Comparison of ENCODE assay signal across 21 cellular contexts in the genomic region with DNA sequence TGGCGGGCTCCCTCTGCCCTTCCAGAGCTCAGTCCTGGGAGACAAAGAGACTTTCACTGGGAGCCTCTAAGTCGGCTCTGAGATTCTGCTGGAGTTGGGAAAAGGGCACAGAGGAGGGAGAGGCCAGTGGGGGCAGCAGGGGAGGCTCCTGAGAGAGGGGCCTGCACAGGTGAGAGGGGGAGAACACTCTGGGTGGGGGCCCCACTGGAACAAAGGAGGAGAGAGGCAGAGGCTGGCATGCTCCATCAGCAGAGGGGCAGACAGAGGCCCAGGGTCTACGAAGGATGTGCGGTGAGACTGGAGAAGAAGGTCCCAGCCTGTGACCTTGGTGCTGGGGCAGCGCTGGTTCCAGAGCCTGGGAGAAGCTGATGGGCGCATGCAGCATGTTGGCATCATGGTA. TPM values are rescaled to one million over a fixed set of nuclear protein-coding genes. Genes with fewer than 3 reads are reported as not detected.
DNase-seq lines count a peak whose midpoint lies in the region; ATAC-seq, FAIRE-seq and TF ChIP-seq lines count a peak whose summit lies in the region.
"Had no signal": no experiment of that assay in that cellular context is flagged by ENCODE, and none has a peak within 500 bp of the region (broad histone marks: within the 10 kb centered on the region; RNA-seq: fewer than 3 reads in every experiment).

No MANE protein-coding gene starts in this region.

- POLR2A ChIA-PET in naive thymus-derived CD8-positive, alpha-beta T cell (lab: Charles Lee): interaction anchor here (1.2 to 3.3 kb wide), 2 partner anchors 54 to 102 kb away, joined by 3 to 12 read pairs; a partner anchor contains a TSS

- no peak for TF ChIP-seq POLR2A in GM12891 (IDR thresholded peaks at IDR 0.05; ENCODE audit: low read depth, low read length)

- peak overlapping the region; percentile 79 for H3K4me3 Mint-ChIP-seq in activated CD4-positive, alpha-beta T cell treated with anti-CD3 and anti-CD28 coated beads, Interleukin-2, amount 10 ng/mL, durations not matched to agents 24 days and 14 days
- peak overlapping the region; percentile 26 for H3K4me3 Mint-ChIP-seq in activated T-helper 1 cell treated with anti-CD3 and anti-CD28 coated beads, Interleukin-12 subunit alpha, Interleukin-12 subunit beta, Interleukin-2, Interleukin-4 antibody, amounts not matched to agents 30 ng/mL and 10 ng/mL and 1 ng/mL, durations not matched to agents 14 hours and 24 hours and 36 hours
- H3K4me3 Mint-ChIP-seq in naive thymus-derived CD8-positive, alpha-beta T cell: peak overlapping the region; percentile 93 to 100 (median 98)
- H3K4me3 Mint-ChIP-seq: WTC11 had no signal

- ATAC-seq in naive thymus-derived CD8-positive, alpha-beta T cell: no peak
- ATAC-seq in GM18858 (IDR thresholded peaks at IDR 0.05; ENCODE audit: unreplicated experiment) (no peak), HG03095 (IDR thresholded peaks at IDR 0.05; ENCODE audit: unreplicated experiment) (no peak)
- ATAC-seq: HCT116, WTC11 had no signal

- DNase-seq in activated CD4-positive, alpha-beta T cell treated with anti-CD3 and anti-CD28 coated beads, Interleukin-2, amount 10 ng/mL, durations not matched to agents 24 days and 14 days: no peak
- no peak for DNase-seq in activated CD4-positive, alpha-beta T cell treated with anti-CD3 and anti-CD28 coated beads, Interleukin-2, amount 50 U/mL, for 48 hours
- DNase-seq in GM12891 (ENCODE audit: insufficient read length, low spot score) (no peak), RCC 7860 (ENCODE audit: low spot score) (no peak)
- DNase-seq in activated T-helper 1 cell treated with anti-CD3 and anti-CD28 coated beads, Interleukin-12 subunit alpha, Interleukin-12 subunit beta, Interleukin-2, Interleukin-4 antibody, amounts not matched to agents 30 ng/mL and 10 ng/mL and 1 ng/mL, durations not matched to agents 14 hours and 24 hours and 36 hours (ENCODE audit: low spot score): no peak
- no peak for DNase-seq in naive thymus-derived CD8-positive, alpha-beta T cell
- DNase-seq: BE2C, erythroblast, foreskin melanocyte, hypothalamus, NCI-H146, NCI-H2171, stomach had no signal

- intact Hi-C loops in activated CD4-positive, alpha-beta T cell treated with anti-CD3 and anti-CD28 coated beads, Interleukin-2, amount 10 ng/mL, durations not matched to agents 24 days and 14 days (cut with micrococcal nuclease): no loop called here
- intact Hi-C loops in activated T-helper 1 cell treated with anti-CD3 and anti-CD28 coated beads, Interleukin-12 subunit alpha, Interleukin-12 subunit beta, Interleukin-2, Interleukin-4 antibody, amounts not matched to agents 30 ng/mL and 10 ng/mL and 1 ng/mL, durations not matched to agents 14 hours and 24 hours and 36 hours (cut with micrococcal nuclease): no loop called here

- H3K36me3 Mint-ChIP-seq in activated CD4-positive, alpha-beta T cell treated with anti-CD3 and anti-CD28 coated beads, Interleukin-2, amount 10 ng/mL, durations not matched to agents 24 days and 14 days (ENCODE audit: low read depth): peaks cover 76% of the 10 kb centered on the region
- H3K36me3 Mint-ChIP-seq in activated T-helper 1 cell treated with anti-CD3 and anti-CD28 coated beads, Interleukin-12 subunit alpha, Interleukin-12 subunit beta, Interleukin-2, Interleukin-4 antibody, amounts not matched to agents 30 ng/mL and 10 ng/mL and 1 ng/mL, durations not matched to agents 14 hours and 24 hours and 36 hours (ENCODE audit: low read depth): peaks cover 48% of the 10 kb centered on the region
- H3K36me3 Mint-ChIP-seq in naive thymus-derived CD8-positive, alpha-beta T cell: peaks cover 14 to 94% (median 68%) of the 10 kb centered on the region in 3 donors

- H3K4me1 Mint-ChIP-seq in activated CD4-positive, alpha-beta T cell treated with anti-CD3 and anti-CD28 coated beads, Interleukin-2, amount 10 ng/mL, durations not matched to agents 24 days and 14 days: peaks cover 78% of the 10 kb centered on the region
- H3K4me1 Mint-ChIP-seq in activated T-helper 1 cell treated with anti-CD3 and anti-CD28 coated beads, Interleukin-12 subunit alpha, Interleukin-12 subunit beta, Interleukin-2, Interleukin-4 antibody, amounts not matched to agents 30 ng/mL and 10 ng/mL and 1 ng/mL, durations not matched to agents 14 hours and 24 hours and 36 hours (ENCODE audit: low read depth): peaks cover 74% of the 10 kb centered on the region
- H3K4me1 Mint-ChIP-seq in naive thymus-derived CD8-positive, alpha-beta T cell: peaks cover 50 to 97% (median 84%) of the 10 kb centered on the region in 4 donors
- H3K4me1 Mint-ChIP-seq: WTC11 had no signal

- H3K9me3 Mint-ChIP-seq in activated CD4-positive, alpha-beta T cell treated with anti-CD3 and anti-CD28 coated beads, Interleukin-2, amount 10 ng/mL, durations not matched to agents 24 days and 14 days: no peaks in the 10 kb centered on the region
- no peaks in the 10 kb centered on the region for H3K9me3 Mint-ChIP-seq in activated T-helper 1 cell treated with anti-CD3 and anti-CD28 coated beads, Interleukin-12 subunit alpha, Interleukin-12 subunit beta, Interleukin-2, Interleukin-4 antibody, amounts not matched to agents 30 ng/mL and 10 ng/mL and 1 ng/mL, durations not matched to agents 14 hours and 24 hours and 36 hours
- no peaks in the 10 kb centered on the region for H3K9me3 Mint-ChIP-seq in naive thymus-derived CD8-positive, alpha-beta T cell
- H3K9me3 Mint-ChIP-seq: T-helper 2 cell treated with Interferon-gamma antibody and Interleukin-4, amounts not matched to agents 5 μg/mL and 100 μg/mL, for 36 hours; WTC11 had no signal

- FAIRE-seq in GM12891 (lab: Jason Lieb, UNC) (peak; percentile 13), RCC 7860 (lab: Jason Lieb, UNC) (no peak)
- FAIRE-seq: G401.6, keratinocyte, urothelium cell line had no signal

- H3K27me3 Mint-ChIP-seq in activated CD4-positive, alpha-beta T cell treated with anti-CD3 and anti-CD28 coated beads, Interleukin-2, amount 10 ng/mL, durations not matched to agents 24 days and 14 days: peaks cover 9% of the 10 kb centered on the region
- H3K27me3 Mint-ChIP-seq in activated T-helper 1 cell treated with anti-CD3 and anti-CD28 coated beads, Interleukin-12 subunit alpha, Interleukin-12 subunit beta, Interleukin-2, Interleukin-4 antibody, amounts not matched to agents 30 ng/mL and 10 ng/mL and 1 ng/mL, durations not matched to agents 14 hours and 24 hours and 36 hours (ENCODE audit: insufficient read depth): peaks cover 26% of the 10 kb centered on the region
- no peaks in the 10 kb centered on the region for H3K27me3 Mint-ChIP-seq in naive thymus-derived CD8-positive, alpha-beta T cell

- H3K27ac Mint-ChIP-seq in activated CD4-positive, alpha-beta T cell treated with anti-CD3 and anti-CD28 coated beads, Interleukin-2, amount 10 ng/mL, durations not matched to agents 24 days and 14 days: peak overlapping the region; percentile 62
- H3K27ac Mint-ChIP-seq in activated T-helper 1 cell treated with anti-CD3 and anti-CD28 coated beads, Interleukin-12 subunit alpha, Interleukin-12 subunit beta, Interleukin-2, Interleukin-4 antibody, amounts not matched to agents 30 ng/mL and 10 ng/mL and 1 ng/mL, durations not matched to agents 14 hours and 24 hours and 36 hours: peak overlapping the region; percentile 70
- peak overlapping the region; percentile 91 to 99 (median 97) for H3K27ac Mint-ChIP-seq in naive thymus-derived CD8-positive, alpha-beta T cell
- H3K27ac Mint-ChIP-seq: T-helper 2 cell treated with Interferon-gamma antibody and Interleukin-4, amounts not matched to agents 5 μg/mL and 100 μg/mL, for 36 hours; WTC11 had no signal

TF ChIP-seq in GM12891, 5 proteins besides CTCF, POLR2A, EP300 and RAD21:
- TF ChIP-seq PAX5 (IDR thresholded peaks at IDR 0.05; ENCODE audit: insufficient read depth, low read length, severe bottlenecking) (no peak), POLR2AphosphoS5 (IDR thresholded peaks at IDR 0.05; ENCODE audit: low read depth, low read length) (no peak)

RNA-seq across cellular contexts. Expression of a gene that starts 8.9 kb away (rescaled TPM):
- 112 and 113 TPM in 2 replicates for total RNA-seq in activated CD4-positive, alpha-beta T cell treated with anti-CD3 and anti-CD28 coated beads, Interleukin-2, amount 10 ng/mL, durations not matched to agents 24 days and 14 days
- 55.8 TPM for polyA plus RNA-seq in GM12891 (2012; ENCODE audit: low read depth, missing spikeins)
- total RNA-seq in activated T-helper 1 cell treated with anti-CD3 and anti-CD28 coated beads, Interleukin-12 subunit alpha, Interleukin-12 subunit beta, Interleukin-2, Interleukin-4 antibody, amounts not matched to agents 30 ng/mL and 10 ng/mL and 1 ng/mL, durations not matched to agents 14 hours and 24 hours and 36 hours: 76.3 and 77.2 TPM in 2 replicates
- 100 to 1,000 TPM; 910 to 911 TPM for total RNA-seq in naive thymus-derived CD8-positive, alpha-beta T cell
- 100 to 1,000 TPM; 207 to 600 (median 328) TPM for polyA plus RNA-seq in naive thymus-derived CD8-positive, alpha-beta T cell

RNA-seq across cellular contexts. Expression of a gene that starts 53.4 kb away (rescaled TPM):
- total RNA-seq in activated CD4-positive, alpha-beta T cell treated with anti-CD3 and anti-CD28 coated beads, Interleukin-2, amount 10 ng/mL, durations not matched to agents 24 days and 14 days: 266 and 289 TPM in 2 replicates
- polyA plus RNA-seq in GM12891 (2012; ENCODE audit: low read depth, missing spikeins): 424 TPM
- total RNA-seq in activated T-helper 1 cell treated with anti-CD3 and anti-CD28 coated beads, Interleukin-12 subunit alpha, Interleukin-12 subunit beta, Interleukin-2, Interleukin-4 antibody, amounts not matched to agents 30 ng/mL and 10 ng/mL and 1 ng/mL, durations not matched to agents 14 hours and 24 hours and 36 hours: 259 and 265 TPM in 2 replicates
- 100 to 1,000 TPM; 250 to 262 TPM for total RNA-seq in naive thymus-derived CD8-positive, alpha-beta T cell
- 1,000 to 10,000 TPM; 1,138 to 1,312 (median 1,209) TPM for polyA plus RNA-seq in naive thymus-derived CD8-positive, alpha-beta T cell

Comparison
In these comparisons a context has a peak if more than half of its experiments do, and no peak if none do; other contexts are left out.
1. H3K4me3 Mint-ChIP-seq: peak in every context shown above with its lines; median percentile 98 in naive thymus-derived CD8-positive, alpha-beta T cell; 79 in activated CD4-positive, alpha-beta T cell treated with anti-CD3 and anti-CD28 coated beads, Interleukin-2, amount 10 ng/mL, durations not matched to agents 24 days and 14 days; 26 in activated T-helper 1 cell treated with anti-CD3 and anti-CD28 coated beads, Interleukin-12 subunit alpha, Interleukin-12 subunit beta, Interleukin-2, Interleukin-4 antibody, amounts not matched to agents 30 ng/mL and 10 ng/mL and 1 ng/mL, durations not matched to agents 14 hours and 24 hours and 36 hours.